13 cellular contexts compared by ENCODE assay signal in the genomic region with DNA sequence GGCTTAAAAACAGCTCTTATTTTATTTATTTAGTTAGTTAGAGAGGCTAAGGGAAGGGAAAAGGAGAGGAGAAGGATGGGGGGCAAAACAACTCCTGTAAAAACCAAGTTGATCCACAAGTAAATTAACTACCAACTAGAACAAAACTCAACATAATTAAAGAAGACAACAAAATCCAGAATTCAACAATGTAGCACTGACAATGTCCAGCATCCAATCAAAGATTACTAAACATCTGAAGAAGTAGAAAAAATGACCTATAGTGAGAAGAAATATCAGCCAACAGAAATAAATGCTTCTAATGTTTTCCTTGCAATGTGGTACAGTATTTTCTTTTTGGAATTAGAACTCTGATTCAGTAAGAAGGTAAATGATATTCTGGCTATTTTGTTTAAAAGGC.
"Had no signal": no experiment of that assay in that cellular context is flagged by ENCODE, and none has a peak within 500 bp of the region (broad histone marks: within the 10 kb centered on the region; RNA-seq: fewer than 3 reads in every experiment).

No MANE protein-coding gene starts in this region.

- H3K4me3 ChIP-seq: colonic mucosa, coronary artery, dorsolateral prefrontal cortex, esophagus muscularis mucosa, esophagus squamous epithelium, gastrocnemius medialis, gastroesophageal sphincter, heart left ventricle, heart right ventricle had no signal

- H3K4me1 ChIP-seq: colonic mucosa, esophagus muscularis mucosa, esophagus squamous epithelium, foreskin keratinocyte, gastrocnemius medialis, gastroesophageal sphincter, heart left ventricle, heart right ventricle had no signal

- ATAC-seq: effector memory CD8-positive, alpha-beta T cell; esophagus mucosa; foreskin keratinocyte; gastrocnemius medialis; gastroesophageal sphincter; heart left ventricle; heart right ventricle had no signal

- H3K36me3 ChIP-seq: colonic mucosa, esophagus muscularis mucosa, esophagus squamous epithelium, gastrocnemius medialis, gastroesophageal sphincter, heart left ventricle, heart right ventricle had no signal

- H3K27ac ChIP-seq: colonic mucosa, coronary artery, dorsolateral prefrontal cortex, epithelial cell of prostate, esophagus muscularis mucosa, esophagus squamous epithelium, foreskin keratinocyte, gastrocnemius medialis, gastroesophageal sphincter, heart left ventricle, heart right ventricle had no signal

- H3K9me3 ChIP-seq: colonic mucosa, gastrocnemius medialis had no signal
